Comparison of ENCODE assay signal across 3 cellular contexts in genomic region chr19:50778906-50779430, GRCh38.
TF ChIP-seq lines count a peak whose summit lies in the region.

No MANE protein-coding gene starts in this region.

TF ChIP-seq in SK-N-SH, 30 proteins besides CTCF, POLR2A, EP300 and RAD21:
- no peak for TF ChIP-seq FOXM1 (IDR thresholded peaks at IDR 0.05; ENCODE audit: low read depth)
- TF ChIP-seq IRF3 (IDR thresholded peaks at IDR 0.05; ENCODE audit: low read depth, low read length), result no peak
- TF ChIP-seq POLR2AphosphoS5 (IDR thresholded peaks at IDR 0.05; ENCODE audit: low read depth, low read length), result no peak
- TF ChIP-seq MEF2A (IDR thresholded peaks at IDR 0.05; ENCODE audit: borderline replicate concordance, low read depth), result no peak
- no peak for TF ChIP-seq ELF1 (IDR thresholded peaks at IDR 0.05)
- TF ChIP-seq YY1 (IDR thresholded peaks at IDR 0.05; ENCODE audit: low read depth), result no peak
- TF ChIP-seq MAX (IDR thresholded peaks at IDR 0.05; ENCODE audit: low read depth), result no peak
- no peak for TF ChIP-seq RXRA (IDR thresholded peaks at IDR 0.05; ENCODE audit: borderline replicate concordance, low read depth)
- no peak for TF ChIP-seq FOXJ3 (CRISPR knock-in tag; IDR thresholded peaks at IDR 0.05)
- TF ChIP-seq REST (IDR thresholded peaks at IDR 0.05; ENCODE audit: low read depth, low read length), result no peak
- no peak for TF ChIP-seq TAF1 (IDR thresholded peaks at IDR 0.05; ENCODE audit: borderline replicate concordance, low read depth, low read length)

TF ChIP-seq in SK-N-SH treated with all-trans-retinoic acid at 6 μM for 48 hours, 23 proteins besides CTCF, POLR2A, EP300 and RAD21:
- TF ChIP-seq ZFP3 (CRISPR knock-in tag; IDR thresholded peaks at IDR 0.05) (no peak), CSRNP3 (CRISPR knock-in tag; IDR thresholded peaks at IDR 0.05) (no peak), CREB5 (CRISPR knock-in tag; IDR thresholded peaks at IDR 0.05; ENCODE audit: low read depth) (no peak), ZC3H10 (CRISPR knock-in tag; IDR thresholded peaks at IDR 0.05) (no peak), OSR1 (CRISPR knock-in tag; IDR thresholded peaks at IDR 0.05) (no peak), ZNF8 (CRISPR knock-in tag; IDR thresholded peaks at IDR 0.05) (no peak), ESRRG (CRISPR knock-in tag; IDR thresholded peaks at IDR 0.05) (no peak)

TF ChIP-seq in HEK293, 187 proteins besides CTCF, POLR2A, EP300 and RAD21:
- no peak for TF ChIP-seq ZNF391 (tag by site-specific recombination; IDR thresholded peaks at IDR 0.05; ENCODE audit: borderline replicate concordance, low read depth)
- peak; percentile 27; the same call in 1 of the 2 replicates for TF ChIP-seq SP7 (tag by site-specific recombination; IDR thresholded peaks at IDR 0.05)
